In genomic region chr2:33784488-33784887, GRCh38 we compare ENCODE assay signal across 26 cellular contexts.
DNase-seq lines count a peak whose midpoint lies in the region; ATAC-seq and TF ChIP-seq lines count a peak whose summit lies in the region.
"Had no signal": no experiment of that assay in that cellular context is flagged by ENCODE, and none has a peak within 500 bp of the region (broad histone marks: within the 10 kb centered on the region; RNA-seq: fewer than 3 reads in every experiment).

No MANE protein-coding gene starts in this region.

- WGBS in esophagus muscularis mucosa: 92% methylated on average over 2 of the region's 2 CpGs
- WGBS in stomach, 5 donors: 69 to 91% (median 81%) methylated on average over 2 of the region's 2 CpGs

- no peak overlapping the region for H3K27ac ChIP-seq in esophagus muscularis mucosa (replicated peaks in 1 of 4)
- H3K27ac ChIP-seq in stomach: no peak overlapping the region
- no peak overlapping the region for H3K27ac ChIP-seq in CD4-positive, alpha-beta T cell (ENCODE audit: low read depth, low read length)
- H3K27ac ChIP-seq: HL-60, pancreas, PC-9, thyroid gland had no signal

- ATAC-seq in GM18511 (IDR thresholded peaks at IDR 0.05; ENCODE audit: unreplicated experiment) (peak; percentile 7), GM21717 (IDR thresholded peaks at IDR 0.05; ENCODE audit: unreplicated experiment) (peak; percentile 9), HG03520 (IDR thresholded peaks at IDR 0.05; ENCODE audit: unreplicated experiment) (peak; percentile 2)
- ATAC-seq in CD4-positive, alpha-beta T cell (ENCODE audit: poor library complexity): no peak
- ATAC-seq: mucosa of descending colon, pancreas, right cardiac atrium had no signal

- no peak for TF ChIP-seq POLR2A in esophagus muscularis mucosa (IDR thresholded peaks at IDR 0.05; ENCODE audit: low read depth)
- TF ChIP-seq POLR2A in stomach (IDR thresholded peaks at IDR 0.05): no peak

- no peaks in the 10 kb centered on the region for H3K27me3 Mint-ChIP-seq in CD4-positive, alpha-beta T cell
- H3K27me3 Mint-ChIP-seq: activated B cell treated with CpG ODN at 0.5 μM for 24 hours; dendritic cell treated with granulocyte-macrophage colony-stimulating factor and Interleukin-4, amounts not matched to agents 40 ng/mL and 50 ng/mL, for 4 days; stimulated activated naive CD8-positive, alpha-beta T cell treated with anti-CD3 and anti-CD28 coated beads, Interleukin-15, Interleukin-2, amounts not matched to agents 100 ng/mL and 50 ng/mL, for 24 hours had no signal

- no peak overlapping the region for H3K4me3 Mint-ChIP-seq in CD4-positive, alpha-beta T cell
- H3K4me3 Mint-ChIP-seq: activated B cell treated with CpG ODN at 0.5 μM for 24 hours; CD4-positive, CD25-positive, alpha-beta regulatory T cell; dendritic cell treated with granulocyte-macrophage colony-stimulating factor and Interleukin-4, amounts not matched to agents 40 ng/mL and 50 ng/mL, for 4 days; nephron; stimulated activated naive CD8-positive, alpha-beta T cell treated with anti-CD3 and anti-CD28 coated beads, Interleukin-15, Interleukin-2, amounts not matched to agents 100 ng/mL and 50 ng/mL, for 24 hours had no signal

- DNase-seq in fibroblast of peridontal ligament (ENCODE audit: extremely low read depth): peak; percentile 49
- DNase-seq in esophagus muscularis mucosa (ENCODE audit: extremely low spot score): no peak
- no peak for DNase-seq in stomach
- DNase-seq in CD4-positive, alpha-beta T cell: no peak
- DNase-seq: activated B cell treated with CpG ODN at 0.5 μM for 24 hours; activated naive CD4-positive, alpha-beta T cell treated with anti-CD3 and anti-CD28 coated beads, Interleukin-2, amount 50 U/mL, for 16 hours; CD4-positive, CD25-positive, alpha-beta regulatory T cell; central memory CD4-positive, alpha-beta T cell; DMS 273 treated with DMSO at 0.1 percent for 48 hours; mucosa of descending colon; NCI-H1105; NCI-H2029; NCI-H774; pancreas; PC-9; right cardiac atrium; SHP77; T-helper 9 cell; thyroid gland had no signal

- H3K9me3 ChIP-seq in esophagus muscularis mucosa (no peaks in the 10 kb centered on the region), stomach (no peaks in the 10 kb centered on the region)
- H3K9me3 ChIP-seq in CD4-positive, alpha-beta T cell (ENCODE audit: control insufficient read depth, low read length): no peaks in the 10 kb centered on the region
- H3K9me3 ChIP-seq: pancreas, thyroid gland had no signal

- H3K27me3 ChIP-seq in esophagus muscularis mucosa (no peaks in the 10 kb centered on the region), stomach (no peaks in the 10 kb centered on the region)
- no peaks in the 10 kb centered on the region for H3K27me3 ChIP-seq in CD4-positive, alpha-beta T cell (ENCODE audit: control insufficient read depth, insufficient read depth, low read length)
- H3K27me3 ChIP-seq: pancreas, thyroid gland had no signal

- intact Hi-C loops in esophagus muscularis mucosa (cut with DNase I) (no loop called here), stomach (cut with DNase I; ENCODE audit: low total_unique reads) (no loop called here)
- intact Hi-C loops in CD4-positive, alpha-beta T cell (cut with DNase I, micrococcal nuclease): no loop called here

- CTCF ChIA-PET in CD4-positive, alpha-beta T cell (lab: Charles Lee): no interaction called here

- H3K4me1 ChIP-seq in esophagus muscularis mucosa: no peaks in the 10 kb centered on the region
- no peaks in the 10 kb centered on the region for H3K4me1 ChIP-seq in stomach
- H3K4me1 ChIP-seq: pancreas, thyroid gland had no signal

- H3K4me3 ChIP-seq in esophagus muscularis mucosa: no peak overlapping the region
- H3K4me3 ChIP-seq in stomach: no peak overlapping the region
- H3K4me3 ChIP-seq: mucosa of descending colon, pancreas, PC-9, thyroid gland had no signal

- TF ChIP-seq EP300 in esophagus muscularis mucosa (IDR thresholded peaks at IDR 0.05) (no peak), stomach (IDR thresholded peaks at IDR 0.05) (no peak)

- H3K9me3 Mint-ChIP-seq in CD4-positive, alpha-beta T cell: no peaks in the 10 kb centered on the region
- H3K9me3 Mint-ChIP-seq: activated B cell treated with CpG ODN at 0.5 μM for 24 hours; dendritic cell treated with granulocyte-macrophage colony-stimulating factor and Interleukin-4, amounts not matched to agents 40 ng/mL and 50 ng/mL, for 4 days; nephron; stimulated activated naive CD8-positive, alpha-beta T cell treated with anti-CD3 and anti-CD28 coated beads, Interleukin-15, Interleukin-2, amounts not matched to agents 100 ng/mL and 50 ng/mL, for 24 hours had no signal

- POLR2A ChIA-PET in CD4-positive, alpha-beta T cell (lab: Charles Lee): no interaction called here

- no peaks in the 10 kb centered on the region for H3K36me3 ChIP-seq in esophagus muscularis mucosa
- no peaks in the 10 kb centered on the region for H3K36me3 ChIP-seq in stomach
- H3K36me3 ChIP-seq: pancreas, thyroid gland had no signal

- TF ChIP-seq CTCF in esophagus muscularis mucosa (IDR thresholded peaks at IDR 0.05): no peak
- no peak for TF ChIP-seq CTCF in stomach (IDR thresholded peaks at IDR 0.05)
- TF ChIP-seq CTCF in CD4-positive, alpha-beta T cell (IDR thresholded peaks at IDR 0.05): no peak

- H3K4me1 Mint-ChIP-seq in CD4-positive, alpha-beta T cell (ENCODE audit: low read depth): no peaks in the 10 kb centered on the region
- H3K4me1 Mint-ChIP-seq: CD4-positive, CD25-positive, alpha-beta regulatory T cell; nephron had no signal

- H3K36me3 Mint-ChIP-seq in CD4-positive, alpha-beta T cell (ENCODE audit: low read depth): no peaks in the 10 kb centered on the region
- H3K36me3 Mint-ChIP-seq: CD4-positive, CD25-positive, alpha-beta regulatory T cell had no signal

- H3K27ac Mint-ChIP-seq in CD4-positive, alpha-beta T cell: no peak overlapping the region
- H3K27ac Mint-ChIP-seq: CD4-positive, CD25-positive, alpha-beta regulatory T cell; dendritic cell treated with granulocyte-macrophage colony-stimulating factor and Interleukin-4, amounts not matched to agents 40 ng/mL and 50 ng/mL, for 4 days; nephron; stimulated activated naive CD8-positive, alpha-beta T cell treated with anti-CD3 and anti-CD28 coated beads, Interleukin-15, Interleukin-2, amounts not matched to agents 100 ng/mL and 50 ng/mL, for 24 hours had no signal
